10 cellular contexts compared by ENCODE assay signal in the genomic region with DNA sequence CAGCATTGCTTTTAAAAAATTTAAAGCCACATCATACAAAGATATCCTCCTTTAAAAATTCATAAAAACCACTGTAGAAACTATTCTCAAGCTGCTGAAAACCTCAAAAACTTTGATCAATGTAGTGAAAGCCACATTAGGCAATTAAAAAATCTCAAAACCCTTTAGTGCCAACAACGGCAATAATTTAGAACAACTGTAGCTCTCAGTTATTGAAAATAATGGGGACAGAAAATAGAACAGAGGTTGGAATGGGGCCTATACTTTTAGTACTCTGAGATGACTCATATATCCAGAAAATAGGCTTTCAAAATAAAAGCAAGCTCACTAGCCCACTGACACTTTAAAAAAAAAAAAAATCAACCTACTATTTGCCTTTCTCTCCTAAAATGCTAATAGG.
DNase-seq lines count a peak whose midpoint lies in the region; ATAC-seq, FAIRE-seq and TF ChIP-seq lines count a peak whose summit lies in the region.
"Had no signal": no experiment of that assay in that cellular context is flagged by ENCODE, and none has a peak within 500 bp of the region (broad histone marks: within the 10 kb centered on the region; RNA-seq: fewer than 3 reads in every experiment).

No MANE protein-coding gene starts in this region.

- peak overlapping the region in 1 of 10 experiments; percentile 42; a peak in 1 of 20 replicates for H3K4me3 ChIP-seq in BLaER1 treated with 17β-estradiol and CSF1 and Interleukin-3, amounts not matched to agents 10 nM and 100 nM
- H3K4me3 ChIP-seq in Karpas-422 (ENCODE audit: low read length) = no peak overlapping the region
- H3K4me3 ChIP-seq in astrocyte (ENCODE audit: insufficient read depth, low read depth, low read length) = peak overlapping the region; percentile 10
- H3K4me3 ChIP-seq in naive thymus-derived CD4-positive, alpha-beta T cell (ENCODE audit: low read length) = no peak overlapping the region
- H3K4me3 ChIP-seq: lung had no signal

- H3K36me3 ChIP-seq in BLaER1 treated with 17β-estradiol and CSF1 and Interleukin-3, amounts not matched to agents 10 nM and 100 nM = peaks cover 0 to 44% (median 0%) of the 10 kb centered on the region in 11 experiments; a peak in 5 of 22 replicates
- H3K36me3 ChIP-seq in Karpas-422 (ENCODE audit: insufficient read depth, low read length) (no peaks in the 10 kb centered on the region), astrocyte (ENCODE audit: insufficient read depth, low read length) (no peaks in the 10 kb centered on the region)
- no peaks in the 10 kb centered on the region for H3K36me3 ChIP-seq in naive thymus-derived CD4-positive, alpha-beta T cell (ENCODE audit: control insufficient read depth in 2 of 3, insufficient read depth in 3 of 3, low read length in 3 of 3)

- TF ChIP-seq CTCF in astrocyte (IDR thresholded peaks at IDR 0.05; ENCODE audit: insufficient read depth, low read depth, low read length) = no peak

- H3K4me2 ChIP-seq in BLaER1 treated with 17β-estradiol and CSF1 and Interleukin-3, amounts not matched to agents 10 nM and 100 nM = peak overlapping the region; percentile 75 to 98 (median 86); a peak in 21 of 22 replicates
- H3K4me2 ChIP-seq in Karpas-422 (ENCODE audit: low read depth, low read length, poor library complexity, severe bottlenecking) (no peak overlapping the region), astrocyte (ENCODE audit: low read length) (peak overlapping the region; percentile 63)

- no peaks in the 10 kb centered on the region for H3K27me3 ChIP-seq in BLaER1 treated with 17β-estradiol and CSF1 and Interleukin-3, amounts not matched to agents 10 nM and 100 nM
- H3K27me3 ChIP-seq in Karpas-422 (ENCODE audit: low read length) (no peaks in the 10 kb centered on the region), astrocyte (ENCODE audit: insufficient read depth, low read length) (no peaks in the 10 kb centered on the region)
- H3K27me3 ChIP-seq in naive thymus-derived CD4-positive, alpha-beta T cell (ENCODE audit: control insufficient read depth in 2 of 2, insufficient read depth in 2 of 2, low read length in 2 of 2) = no peaks in the 10 kb centered on the region

- H4K20me1 ChIP-seq in BLaER1 treated with 17β-estradiol and CSF1 and Interleukin-3, amounts not matched to agents 10 nM and 100 nM = peaks cover 0 to 20% (median 0%) of the 10 kb centered on the region in 11 experiments; a peak in 2 of 22 replicates
- H4K20me1 ChIP-seq in Karpas-422 (ENCODE audit: insufficient read depth, low read depth, low read length) = no peaks in the 10 kb centered on the region
- no peaks in the 10 kb centered on the region for H4K20me1 ChIP-seq in astrocyte (ENCODE audit: insufficient read depth, low read length)

- H2AFZ ChIP-seq in Karpas-422 (ENCODE audit: low read length) (peak overlapping the region; percentile 78; the same call in 1 of the 2 replicates), astrocyte (ENCODE audit: low read depth, low read length) (peak overlapping the region; percentile 53)

- no peak for ATAC-seq in naive thymus-derived CD4-positive, alpha-beta T cell
- ATAC-seq in GM18870 (IDR thresholded peaks at IDR 0.05; ENCODE audit: unreplicated experiment) = no peak

- H3K9me3 ChIP-seq in BLaER1 treated with 17β-estradiol and CSF1 and Interleukin-3, amounts not matched to agents 10 nM and 100 nM (replicated peaks in 1 of 11) = 0 out of 22 replicates have a peak, but pooled peaks cover 0 to under 1% (median 0%) of the 10 kb centered on the region in 11 experiments
- H3K9me3 ChIP-seq in Karpas-422 (ENCODE audit: low read length) (no peaks in the 10 kb centered on the region), astrocyte (ENCODE audit: insufficient read depth, low read depth, low read length) (no peaks in the 10 kb centered on the region)
- H3K9me3 ChIP-seq in naive thymus-derived CD4-positive, alpha-beta T cell (ENCODE audit: control insufficient read depth in 2 of 3, low read length in 3 of 3) = no peaks in the 10 kb centered on the region

- H3K79me2 ChIP-seq in Karpas-422 (ENCODE audit: low read length) = no peaks in the 10 kb centered on the region
- no peaks in the 10 kb centered on the region for H3K79me2 ChIP-seq in astrocyte (ENCODE audit: insufficient read depth, low read length)

- intact Hi-C loops in naive thymus-derived CD4-positive, alpha-beta T cell (cut with micrococcal nuclease) = loop anchor here in 1 of 2 donors (5.0 kb wide), 1 partner anchor 61 kb away; no protein-coding TSS in a partner anchor

- no peak overlapping the region for H3K4me3 Mint-ChIP-seq in astrocyte (ENCODE audit: unreplicated experiment)
- H3K4me3 Mint-ChIP-seq in naive thymus-derived CD4-positive, alpha-beta T cell = peak overlapping the region in 7 of 10 donors; percentile 44 to 58 (median 48)

- H3K4me1 ChIP-seq in BLaER1 treated with 17β-estradiol and CSF1 and Interleukin-3, amounts not matched to agents 10 nM and 100 nM = peaks cover 53 to 80% (median 66%) of the 10 kb centered on the region in 10 experiments
- H3K4me1 ChIP-seq in Karpas-422 (ENCODE audit: low read length) (peaks cover 52% of the 10 kb centered on the region), astrocyte (ENCODE audit: insufficient read depth, low read length) (peaks cover 36% of the 10 kb centered on the region)
- H3K4me1 ChIP-seq in naive thymus-derived CD4-positive, alpha-beta T cell (ENCODE audit: control insufficient read depth in 2 of 2, insufficient read depth in 2 of 2, low read length in 2 of 2) = peaks cover 18 to 34% of the 10 kb centered on the region in 2 donors

- no peaks in the 10 kb centered on the region for H3K9me2 ChIP-seq in Karpas-422 (replicated peaks; ENCODE audit: insufficient read depth, low read length)

- CTCF ChIA-PET in naive thymus-derived CD4-positive, alpha-beta T cell (lab: Charles Lee) = interaction anchor here (0.6 to 1.2 kb wide), 3 partner anchors 39 to 124 kb away, joined by 3 to 4 read pairs (median 3); no protein-coding TSS in a partner anchor

- peaks cover 26% of the 10 kb centered on the region for H3K4me1 Mint-ChIP-seq in astrocyte (ENCODE audit: low read depth, unreplicated experiment)
- H3K4me1 Mint-ChIP-seq in naive thymus-derived CD4-positive, alpha-beta T cell = peaks cover 27 to 60% (median 39%) of the 10 kb centered on the region in 7 donors

- H3K27me3 Mint-ChIP-seq in astrocyte (ENCODE audit: low read depth, unreplicated experiment) = no peaks in the 10 kb centered on the region
- H3K27me3 Mint-ChIP-seq in naive thymus-derived CD4-positive, alpha-beta T cell = no peaks in the 10 kb centered on the region

- H3K36me3 Mint-ChIP-seq in astrocyte (ENCODE audit: low read depth, unreplicated experiment) = no peaks in the 10 kb centered on the region
- H3K36me3 Mint-ChIP-seq in naive thymus-derived CD4-positive, alpha-beta T cell = peaks cover 0 to 32% (median 9%) of the 10 kb centered on the region in 5 donors

- POLR2A ChIA-PET in naive thymus-derived CD4-positive, alpha-beta T cell (lab: Charles Lee) = interaction anchor here (0.7 to 2.4 kb wide), 3 partner anchors 23 to 1022 kb away, joined by 3 to 8 read pairs (median 4); no protein-coding TSS in a partner anchor

- no peaks in the 10 kb centered on the region for H3K9me3 Mint-ChIP-seq in astrocyte (ENCODE audit: unreplicated experiment)
- H3K9me3 Mint-ChIP-seq in naive thymus-derived CD4-positive, alpha-beta T cell = no peaks in the 10 kb centered on the region

- H3K9ac ChIP-seq in BLaER1 treated with 17β-estradiol and CSF1 and Interleukin-3, amounts not matched to agents 10 nM and 100 nM = peak overlapping the region in 6 of 11 experiments; percentile 14 to 65 (median 54); a peak in 6 of 22 replicates
- H3K9ac ChIP-seq in Karpas-422 (ENCODE audit: low read length) (no peak overlapping the region), astrocyte (ENCODE audit: low read length) (peak overlapping the region; percentile 24)

- peak; percentile 54 for FAIRE-seq in astrocyte (lab: Jason Lieb, UNC)
- FAIRE-seq: D721Med had no signal

- H3K27ac Mint-ChIP-seq in astrocyte (ENCODE audit: unreplicated experiment) = no peak overlapping the region
- peak overlapping the region in 5 of 9 donors; percentile 16 to 72 (median 64) for H3K27ac Mint-ChIP-seq in naive thymus-derived CD4-positive, alpha-beta T cell

- peak overlapping the region in 7 of 11 experiments; percentile 49 to 77 (median 66); a peak in 11 of 22 replicates for H3K27ac ChIP-seq in BLaER1 treated with 17β-estradiol and CSF1 and Interleukin-3, amounts not matched to agents 10 nM and 100 nM
- no peak overlapping the region for H3K27ac ChIP-seq in Karpas-422 (ENCODE audit: low read length)
- H3K27ac ChIP-seq in astrocyte (ENCODE audit: low read depth, low read length) = peak overlapping the region; percentile 14
- no peak overlapping the region for H3K27ac ChIP-seq in naive thymus-derived CD4-positive, alpha-beta T cell (ENCODE audit: low read depth, low read length)

- DNase-seq in Karpas-422 (no peak), astrocyte (ENCODE audit: low read depth) (peak; percentile 39), HK-2 (ENCODE audit: unreplicated experiment) (no peak), kidney glomerular epithelial cell (lab: John Stamatoyannopoulos, UW) (no peak)
- DNase-seq in naive thymus-derived CD4-positive, alpha-beta T cell = peak in 1 of 9 donors; percentile 20
- no peak for DNase-seq in stimulated activated CD4-positive, alpha-beta T cell treated with anti-CD3 and anti-CD28 coated beads, Interleukin-12 subunit alpha, Interleukin-12 subunit beta, amount 100 ng/mL, for 4 hours

Comparison
In these comparisons a context has a peak if more than half of its experiments do, and no peak if none do; other contexts are left out.
1. H3K27ac ChIP-seq: peak in BLaER1 treated with 17β-estradiol and CSF1 and Interleukin-3, amounts not matched to agents 10 nM and 100 nM (7 of 11) and astrocyte (single experiment); none in Karpas-422 (single experiment) and naive thymus-derived CD4-positive, alpha-beta T cell (single experiment).